ENCODE assay signal across 8 cellular contexts in the genomic region with DNA sequence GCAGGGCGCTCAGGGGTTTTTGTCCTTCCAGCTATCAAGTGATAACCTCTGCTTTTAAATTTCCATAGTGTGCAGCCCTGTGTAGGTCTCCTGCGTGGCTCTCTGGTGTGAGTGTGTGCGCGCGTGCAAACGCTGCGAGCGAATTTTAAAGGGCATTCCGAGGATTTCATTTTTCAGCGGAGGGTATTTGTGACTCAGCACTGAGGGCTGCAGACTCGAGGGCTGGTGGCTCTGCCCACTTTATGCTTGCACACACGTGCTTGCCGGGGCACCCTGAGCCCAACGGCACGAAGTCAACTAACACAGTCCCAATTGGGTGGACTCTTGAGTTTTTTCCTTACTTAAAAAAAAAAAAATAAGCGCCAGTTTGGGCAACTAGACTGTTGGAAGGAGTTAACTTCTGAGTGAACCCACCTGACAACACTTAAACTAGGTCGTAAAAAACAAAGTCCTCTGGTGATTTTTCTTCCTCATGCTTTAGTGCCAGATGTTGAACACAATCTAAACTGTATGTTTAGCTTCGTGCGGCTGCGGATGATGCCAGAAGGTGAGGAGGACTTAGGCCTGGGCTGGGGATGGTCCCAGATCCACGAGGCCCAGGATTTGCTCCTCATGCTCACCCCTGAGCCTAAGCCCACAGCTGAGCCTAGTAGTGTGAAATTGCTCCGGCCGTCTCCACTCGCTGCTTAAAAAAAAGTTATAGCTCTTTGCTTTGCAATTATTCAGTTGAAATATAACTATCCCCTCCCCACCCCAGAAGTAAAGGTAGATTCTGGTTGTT. TPM values are rescaled to one million over a fixed set of nuclear protein-coding genes. Genes with fewer than 3 reads are reported as not detected.
A peak's percentile ranks its signal among the peaks of the same experiment; 100 is the strongest.
DNase-seq lines count a peak whose midpoint lies in the region; ATAC-seq lines count a peak whose summit lies in the region.

No MANE protein-coding gene starts in this region.

- H3K4me3 Mint-ChIP-seq in activated CD4-positive, alpha-beta T cell treated with anti-CD3 and anti-CD28 coated beads for 36 hours: peak overlapping the region; percentile 42
- H3K4me3 Mint-ChIP-seq in T-cell: peak overlapping the region; percentile 90 to 95 (median 91)
- peak overlapping the region; percentile 93 to 95 for H3K4me3 Mint-ChIP-seq in stimulated activated naive CD8-positive, alpha-beta T cell treated with anti-CD3 and anti-CD28 coated beads, Interleukin-15, amount 100 ng/mL, for 72 hours

- H3K27ac Mint-ChIP-seq in activated CD4-positive, alpha-beta T cell treated with anti-CD3 and anti-CD28 coated beads for 36 hours: peak overlapping the region; percentile 33
- peak overlapping the region; percentile 31 to 58 for H3K27ac Mint-ChIP-seq in T-cell
- H3K27ac Mint-ChIP-seq in stimulated activated naive CD8-positive, alpha-beta T cell treated with anti-CD3 and anti-CD28 coated beads, Interleukin-15, amount 100 ng/mL, for 72 hours: no peak overlapping the region

- no peaks in the 10 kb centered on the region for H3K36me3 ChIP-seq in iPS-15b (ENCODE audit: control insufficient read depth, insufficient read depth, low read length)

- peaks cover 50% of the 10 kb centered on the region for H3K27me3 Mint-ChIP-seq in activated CD4-positive, alpha-beta T cell treated with anti-CD3 and anti-CD28 coated beads for 36 hours
- peaks cover 9 to 31% of the 10 kb centered on the region in 2 donors for H3K27me3 Mint-ChIP-seq in T-cell
- peaks cover 61% of the 10 kb centered on the region for H3K27me3 Mint-ChIP-seq in stimulated activated naive CD8-positive, alpha-beta T cell treated with anti-CD3 and anti-CD28 coated beads, Interleukin-15, amount 100 ng/mL, for 72 hours

- CTCF ChIA-PET in activated CD4-positive, alpha-beta T cell treated with anti-CD3 and anti-CD28 coated beads for 36 hours (lab: Charles Lee): interaction anchor here (0.5 to 0.8 kb wide), 6 partner anchors 9 to 1516 kb away, joined by 3 to 5 read pairs (median 4); no protein-coding TSS in a partner anchor
- CTCF ChIA-PET in T-cell (lab: Charles Lee): interaction anchor here (0.6 to 1.6 kb wide), 3 partner anchors 35 to 69 kb away, joined by 3 to 5 read pairs (median 4); a partner anchor contains a TSS

- H3K9me3 ChIP-seq in iPS-15b (ENCODE audit: control insufficient read depth, insufficient read depth, low read length): no peaks in the 10 kb centered on the region

- DNase-seq in activated CD4-positive, alpha-beta T cell treated with anti-CD3 and anti-CD28 coated beads for 36 hours: no peak
- no peak for DNase-seq in activated CD4-positive, alpha-beta T cell treated with anti-CD3 and anti-CD28 coated beads, Interleukin-2, amount 50 U/mL, for 1 hour
- DNase-seq in T-cell (no peak), NCI-H146 treated with DMSO at 0.1 percent for 48 hours (lab: John Stamatoyannopoulos, UW; ENCODE audit: unreplicated experiment) (no peak)
- DNase-seq in stimulated activated naive CD8-positive, alpha-beta T cell treated with anti-CD3 and anti-CD28 coated beads, Interleukin-15, amount 100 ng/mL, for 72 hours: peak in 1 of 2 donors; percentile 14

- no peaks in the 10 kb centered on the region for H3K9me3 Mint-ChIP-seq in activated CD4-positive, alpha-beta T cell treated with anti-CD3 and anti-CD28 coated beads for 36 hours (ENCODE audit: low read depth)
- no peaks in the 10 kb centered on the region for H3K9me3 Mint-ChIP-seq in T-cell
- H3K9me3 Mint-ChIP-seq in stimulated activated naive CD8-positive, alpha-beta T cell treated with anti-CD3 and anti-CD28 coated beads, Interleukin-15, amount 100 ng/mL, for 72 hours: no peaks in the 10 kb centered on the region

- intact Hi-C loops in activated CD4-positive, alpha-beta T cell treated with anti-CD3 and anti-CD28 coated beads for 36 hours (cut with DNase I, micrococcal nuclease): loop anchor here (5.0 to 10.0 kb wide), 6 partner anchors 376 to 1902 kb away; a partner anchor contains a TSS

- POLR2A ChIA-PET in activated CD4-positive, alpha-beta T cell treated with anti-CD3 and anti-CD28 coated beads for 36 hours (lab: Charles Lee): no interaction called here
- POLR2A ChIA-PET in T-cell (lab: Charles Lee): no interaction called here

- no peak overlapping the region for H3K9ac ChIP-seq in iPS-15b (ENCODE audit: low read depth, low read length)

- no peak for ATAC-seq in activated CD4-positive, alpha-beta T cell treated with anti-CD3 and anti-CD28 coated beads for 36 hours
- ATAC-seq in T-cell (replicated peaks in 1 of 4): no peak
- ATAC-seq in stimulated activated naive CD8-positive, alpha-beta T cell treated with anti-CD3 and anti-CD28 coated beads, Interleukin-15, amount 100 ng/mL, for 72 hours: no peak
- ATAC-seq in HG03521 (IDR thresholded peaks at IDR 0.05; ENCODE audit: unreplicated experiment): no peak
- no peak for ATAC-seq in GM21447 (IDR thresholded peaks at IDR 0.05; ENCODE audit: unreplicated experiment)

- H3K4me1 Mint-ChIP-seq in activated CD4-positive, alpha-beta T cell treated with anti-CD3 and anti-CD28 coated beads for 36 hours: peaks cover 45% of the 10 kb centered on the region
- peaks cover 38 to 45% (median 45%) of the 10 kb centered on the region in 3 donors for H3K4me1 Mint-ChIP-seq in T-cell
- peaks cover 61% of the 10 kb centered on the region for H3K4me1 Mint-ChIP-seq in stimulated activated naive CD8-positive, alpha-beta T cell treated with anti-CD3 and anti-CD28 coated beads, Interleukin-15, amount 100 ng/mL, for 72 hours

- H3K27me3 ChIP-seq in iPS-15b (ENCODE audit: control insufficient read depth, insufficient read depth, low read length): peaks cover 79% of the 10 kb centered on the region

- no peaks in the 10 kb centered on the region for H3K36me3 Mint-ChIP-seq in activated CD4-positive, alpha-beta T cell treated with anti-CD3 and anti-CD28 coated beads for 36 hours (ENCODE audit: low read depth)
- H3K36me3 Mint-ChIP-seq in T-cell: no peaks in the 10 kb centered on the region

- H3K4me3 ChIP-seq in iPS-15b (ENCODE audit: low read depth, low read length): peak overlapping the region; percentile 50

- no peaks in the 10 kb centered on the region for H3K4me1 ChIP-seq in iPS-15b (ENCODE audit: control insufficient read depth, insufficient read depth, low read length)

RNA-seq across cellular contexts. Expression of a gene that starts 2.1 kb away (rescaled TPM):
- under 1 TPM in 1 of 2 experiments, not detected in 1; 0.19 TPM for total RNA-seq in activated CD4-positive, alpha-beta T cell treated with anti-CD3 and anti-CD28 coated beads for 36 hours
- total RNA-seq in T-cell: 1 to 10 TPM; 1.2 to 3.7 (median 2.9) TPM

Comparison
In these comparisons a context has a peak if more than half of its experiments do, and no peak if none do; other contexts are left out.
1. H3K27ac Mint-ChIP-seq: peak in activated CD4-positive, alpha-beta T cell treated with anti-CD3 and anti-CD28 coated beads for 36 hours (single experiment) and T-cell (2 of 2); none in stimulated activated naive CD8-positive, alpha-beta T cell treated with anti-CD3 and anti-CD28 coated beads, Interleukin-15, amount 100 ng/mL, for 72 hours (0 of 2).
2. H3K4me3 Mint-ChIP-seq: peak in every context shown above with its lines; median percentile 94 in stimulated activated naive CD8-positive, alpha-beta T cell treated with anti-CD3 and anti-CD28 coated beads, Interleukin-15, amount 100 ng/mL, for 72 hours; 91 in T-cell; 42 in activated CD4-positive, alpha-beta T cell treated with anti-CD3 and anti-CD28 coated beads for 36 hours.